ENCODE assay signal across 1 cellular context in the genomic region with DNA sequence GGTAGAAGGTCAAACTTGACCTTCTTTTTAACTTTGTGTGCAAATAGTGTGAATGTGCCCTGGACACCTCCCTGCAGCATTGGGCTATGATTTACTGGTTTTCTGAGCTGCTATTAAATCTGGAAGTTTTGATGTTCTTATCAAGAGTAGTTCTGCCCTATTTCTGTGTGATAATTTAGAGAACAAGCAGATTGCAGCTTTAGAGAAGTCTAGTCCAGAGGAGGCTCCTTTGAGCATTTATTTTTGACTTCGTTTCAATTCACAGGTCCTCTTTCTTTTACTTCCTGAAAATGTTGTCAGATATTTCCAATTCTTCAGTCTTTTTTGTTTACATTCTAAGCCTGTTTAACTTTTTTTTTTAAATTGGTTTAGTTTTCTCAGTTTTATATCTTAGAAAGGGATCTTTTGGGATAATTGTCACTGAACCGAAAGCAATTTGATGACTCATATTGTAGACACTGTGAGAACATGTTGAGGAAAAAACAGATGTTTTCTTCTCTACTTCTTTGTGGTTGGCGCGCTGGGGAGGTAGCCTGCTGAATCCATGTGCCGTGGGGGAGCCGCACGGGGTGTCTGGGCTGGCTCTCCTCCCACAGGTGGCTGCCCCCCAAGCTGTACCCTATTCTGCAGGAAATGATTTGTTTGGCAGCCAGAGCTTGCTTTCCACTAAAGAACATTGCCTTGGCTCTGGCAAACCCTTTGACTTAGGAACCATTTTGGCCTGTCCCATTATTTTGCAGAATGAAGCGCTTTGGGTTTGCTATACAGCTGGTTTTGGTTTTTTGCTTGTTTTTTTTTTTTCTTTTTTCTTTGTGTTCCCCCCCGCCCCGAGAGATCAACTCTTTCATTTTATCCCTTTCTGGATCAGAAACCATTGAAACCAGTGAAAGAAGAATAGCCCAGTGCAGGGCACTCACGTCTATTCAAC.
TF ChIP-seq lines count a peak whose summit lies in the region.

No MANE protein-coding gene starts in this region.

TF ChIP-seq in K562, 482 proteins besides CTCF, POLR2A, EP300 and RAD21 (continued from another document and continues in another):
- TF ChIP-seq, protein P1, sequence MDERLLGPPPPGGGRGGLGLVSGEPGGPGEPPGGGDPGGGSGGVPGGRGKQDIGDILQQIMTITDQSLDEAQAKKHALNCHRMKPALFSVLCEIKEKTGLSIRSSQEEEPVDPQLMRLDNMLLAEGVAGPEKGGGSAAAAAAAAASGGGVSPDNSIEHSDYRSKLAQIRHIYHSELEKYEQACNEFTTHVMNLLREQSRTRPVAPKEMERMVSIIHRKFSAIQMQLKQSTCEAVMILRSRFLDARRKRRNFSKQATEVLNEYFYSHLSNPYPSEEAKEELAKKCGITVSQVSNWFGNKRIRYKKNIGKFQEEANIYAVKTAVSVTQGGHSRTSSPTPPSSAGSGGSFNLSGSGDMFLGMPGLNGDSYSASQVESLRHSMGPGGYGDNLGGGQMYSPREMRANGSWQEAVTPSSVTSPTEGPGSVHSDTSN (CRISPR knock-in tag; IDR thresholded peaks at IDR 0.05; ENCODE audit: low read depth) = no peak
- TF ChIP-seq, protein P1 (tag; conservative IDR thresholded peaks at IDR 0.05; ENCODE audit: low read depth) = no peak
- TF ChIP-seq, protein P2, sequence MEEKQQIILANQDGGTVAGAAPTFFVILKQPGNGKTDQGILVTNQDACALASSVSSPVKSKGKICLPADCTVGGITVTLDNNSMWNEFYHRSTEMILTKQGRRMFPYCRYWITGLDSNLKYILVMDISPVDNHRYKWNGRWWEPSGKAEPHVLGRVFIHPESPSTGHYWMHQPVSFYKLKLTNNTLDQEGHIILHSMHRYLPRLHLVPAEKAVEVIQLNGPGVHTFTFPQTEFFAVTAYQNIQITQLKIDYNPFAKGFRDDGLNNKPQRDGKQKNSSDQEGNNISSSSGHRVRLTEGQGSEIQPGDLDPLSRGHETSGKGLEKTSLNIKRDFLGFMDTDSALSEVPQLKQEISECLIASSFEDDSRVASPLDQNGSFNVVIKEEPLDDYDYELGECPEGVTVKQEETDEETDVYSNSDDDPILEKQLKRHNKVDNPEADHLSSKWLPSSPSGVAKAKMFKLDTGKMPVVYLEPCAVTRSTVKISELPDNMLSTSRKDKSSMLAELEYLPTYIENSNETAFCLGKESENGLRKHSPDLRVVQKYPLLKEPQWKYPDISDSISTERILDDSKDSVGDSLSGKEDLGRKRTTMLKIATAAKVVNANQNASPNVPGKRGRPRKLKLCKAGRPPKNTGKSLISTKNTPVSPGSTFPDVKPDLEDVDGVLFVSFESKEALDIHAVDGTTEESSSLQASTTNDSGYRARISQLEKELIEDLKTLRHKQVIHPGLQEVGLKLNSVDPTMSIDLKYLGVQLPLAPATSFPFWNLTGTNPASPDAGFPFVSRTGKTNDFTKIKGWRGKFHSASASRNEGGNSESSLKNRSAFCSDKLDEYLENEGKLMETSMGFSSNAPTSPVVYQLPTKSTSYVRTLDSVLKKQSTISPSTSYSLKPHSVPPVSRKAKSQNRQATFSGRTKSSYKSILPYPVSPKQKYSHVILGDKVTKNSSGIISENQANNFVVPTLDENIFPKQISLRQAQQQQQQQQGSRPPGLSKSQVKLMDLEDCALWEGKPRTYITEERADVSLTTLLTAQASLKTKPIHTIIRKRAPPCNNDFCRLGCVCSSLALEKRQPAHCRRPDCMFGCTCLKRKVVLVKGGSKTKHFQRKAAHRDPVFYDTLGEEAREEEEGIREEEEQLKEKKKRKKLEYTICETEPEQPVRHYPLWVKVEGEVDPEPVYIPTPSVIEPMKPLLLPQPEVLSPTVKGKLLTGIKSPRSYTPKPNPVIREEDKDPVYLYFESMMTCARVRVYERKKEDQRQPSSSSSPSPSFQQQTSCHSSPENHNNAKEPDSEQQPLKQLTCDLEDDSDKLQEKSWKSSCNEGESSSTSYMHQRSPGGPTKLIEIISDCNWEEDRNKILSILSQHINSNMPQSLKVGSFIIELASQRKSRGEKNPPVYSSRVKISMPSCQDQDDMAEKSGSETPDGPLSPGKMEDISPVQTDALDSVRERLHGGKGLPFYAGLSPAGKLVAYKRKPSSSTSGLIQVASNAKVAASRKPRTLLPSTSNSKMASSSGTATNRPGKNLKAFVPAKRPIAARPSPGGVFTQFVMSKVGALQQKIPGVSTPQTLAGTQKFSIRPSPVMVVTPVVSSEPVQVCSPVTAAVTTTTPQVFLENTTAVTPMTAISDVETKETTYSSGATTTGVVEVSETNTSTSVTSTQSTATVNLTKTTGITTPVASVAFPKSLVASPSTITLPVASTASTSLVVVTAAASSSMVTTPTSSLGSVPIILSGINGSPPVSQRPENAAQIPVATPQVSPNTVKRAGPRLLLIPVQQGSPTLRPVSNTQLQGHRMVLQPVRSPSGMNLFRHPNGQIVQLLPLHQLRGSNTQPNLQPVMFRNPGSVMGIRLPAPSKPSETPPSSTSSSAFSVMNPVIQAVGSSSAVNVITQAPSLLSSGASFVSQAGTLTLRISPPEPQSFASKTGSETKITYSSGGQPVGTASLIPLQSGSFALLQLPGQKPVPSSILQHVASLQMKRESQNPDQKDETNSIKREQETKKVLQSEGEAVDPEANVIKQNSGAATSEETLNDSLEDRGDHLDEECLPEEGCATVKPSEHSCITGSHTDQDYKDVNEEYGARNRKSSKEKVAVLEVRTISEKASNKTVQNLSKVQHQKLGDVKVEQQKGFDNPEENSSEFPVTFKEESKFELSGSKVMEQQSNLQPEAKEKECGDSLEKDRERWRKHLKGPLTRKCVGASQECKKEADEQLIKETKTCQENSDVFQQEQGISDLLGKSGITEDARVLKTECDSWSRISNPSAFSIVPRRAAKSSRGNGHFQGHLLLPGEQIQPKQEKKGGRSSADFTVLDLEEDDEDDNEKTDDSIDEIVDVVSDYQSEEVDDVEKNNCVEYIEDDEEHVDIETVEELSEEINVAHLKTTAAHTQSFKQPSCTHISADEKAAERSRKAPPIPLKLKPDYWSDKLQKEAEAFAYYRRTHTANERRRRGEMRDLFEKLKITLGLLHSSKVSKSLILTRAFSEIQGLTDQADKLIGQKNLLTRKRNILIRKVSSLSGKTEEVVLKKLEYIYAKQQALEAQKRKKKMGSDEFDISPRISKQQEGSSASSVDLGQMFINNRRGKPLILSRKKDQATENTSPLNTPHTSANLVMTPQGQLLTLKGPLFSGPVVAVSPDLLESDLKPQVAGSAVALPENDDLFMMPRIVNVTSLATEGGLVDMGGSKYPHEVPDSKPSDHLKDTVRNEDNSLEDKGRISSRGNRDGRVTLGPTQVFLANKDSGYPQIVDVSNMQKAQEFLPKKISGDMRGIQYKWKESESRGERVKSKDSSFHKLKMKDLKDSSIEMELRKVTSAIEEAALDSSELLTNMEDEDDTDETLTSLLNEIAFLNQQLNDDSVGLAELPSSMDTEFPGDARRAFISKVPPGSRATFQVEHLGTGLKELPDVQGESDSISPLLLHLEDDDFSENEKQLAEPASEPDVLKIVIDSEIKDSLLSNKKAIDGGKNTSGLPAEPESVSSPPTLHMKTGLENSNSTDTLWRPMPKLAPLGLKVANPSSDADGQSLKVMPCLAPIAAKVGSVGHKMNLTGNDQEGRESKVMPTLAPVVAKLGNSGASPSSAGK (IDR thresholded peaks at IDR 0.05) = no peak
- no peak for TF ChIP-seq ZC3H11A (IDR thresholded peaks at IDR 0.05; ENCODE audit: low read depth, low read length)
- peak; percentile 58 for TF ChIP-seq L3MBTL2 (IDR thresholded peaks at IDR 0.05)
- TF ChIP-seq, protein P3, sequence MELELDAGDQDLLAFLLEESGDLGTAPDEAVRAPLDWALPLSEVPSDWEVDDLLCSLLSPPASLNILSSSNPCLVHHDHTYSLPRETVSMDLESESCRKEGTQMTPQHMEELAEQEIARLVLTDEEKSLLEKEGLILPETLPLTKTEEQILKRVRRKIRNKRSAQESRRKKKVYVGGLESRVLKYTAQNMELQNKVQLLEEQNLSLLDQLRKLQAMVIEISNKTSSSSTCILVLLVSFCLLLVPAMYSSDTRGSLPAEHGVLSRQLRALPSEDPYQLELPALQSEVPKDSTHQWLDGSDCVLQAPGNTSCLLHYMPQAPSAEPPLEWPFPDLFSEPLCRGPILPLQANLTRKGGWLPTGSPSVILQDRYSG (tag; conservative IDR thresholded peaks at IDR 0.05; ENCODE audit: low read depth) = no peak
- TF ChIP-seq HIVEP1 (CRISPR knock-in tag; IDR thresholded peaks at IDR 0.05) = no peak
- TF ChIP-seq FOS (IDR thresholded peaks at IDR 0.05; ENCODE audit: extremely low read depth, insufficient read length) = peak; percentile 58
- TF ChIP-seq SMARCA4 (IDR thresholded peaks at IDR 0.05) = peak; percentile 89
- peak; percentile 41 for TF ChIP-seq MEIS2 (IDR thresholded peaks at IDR 0.05; ENCODE audit: partially characterized antibody)
- TF ChIP-seq, protein P4, sequence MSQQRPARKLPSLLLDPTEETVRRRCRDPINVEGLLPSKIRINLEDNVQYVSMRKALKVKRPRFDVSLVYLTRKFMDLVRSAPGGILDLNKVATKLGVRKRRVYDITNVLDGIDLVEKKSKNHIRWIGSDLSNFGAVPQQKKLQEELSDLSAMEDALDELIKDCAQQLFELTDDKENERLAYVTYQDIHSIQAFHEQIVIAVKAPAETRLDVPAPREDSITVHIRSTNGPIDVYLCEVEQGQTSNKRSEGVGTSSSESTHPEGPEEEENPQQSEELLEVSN (IDR thresholded peaks at IDR 0.05; ENCODE audit: borderline replicate concordance in 1 of 2, extremely low read depth in 1 of 2, insufficient read depth in 1 of 2, insufficient read length in 1 of 2, low read depth in 1 of 2, low read length in 1 of 2, poor library complexity in 1 of 2, severe bottlenecking in 1 of 2) = peak in 1 of 2 experiments; percentile 43
- TF ChIP-seq RBM15 (IDR thresholded peaks at IDR 0.05; ENCODE audit: insufficient read depth, low read length) = no peak
- TF ChIP-seq, protein P5, sequence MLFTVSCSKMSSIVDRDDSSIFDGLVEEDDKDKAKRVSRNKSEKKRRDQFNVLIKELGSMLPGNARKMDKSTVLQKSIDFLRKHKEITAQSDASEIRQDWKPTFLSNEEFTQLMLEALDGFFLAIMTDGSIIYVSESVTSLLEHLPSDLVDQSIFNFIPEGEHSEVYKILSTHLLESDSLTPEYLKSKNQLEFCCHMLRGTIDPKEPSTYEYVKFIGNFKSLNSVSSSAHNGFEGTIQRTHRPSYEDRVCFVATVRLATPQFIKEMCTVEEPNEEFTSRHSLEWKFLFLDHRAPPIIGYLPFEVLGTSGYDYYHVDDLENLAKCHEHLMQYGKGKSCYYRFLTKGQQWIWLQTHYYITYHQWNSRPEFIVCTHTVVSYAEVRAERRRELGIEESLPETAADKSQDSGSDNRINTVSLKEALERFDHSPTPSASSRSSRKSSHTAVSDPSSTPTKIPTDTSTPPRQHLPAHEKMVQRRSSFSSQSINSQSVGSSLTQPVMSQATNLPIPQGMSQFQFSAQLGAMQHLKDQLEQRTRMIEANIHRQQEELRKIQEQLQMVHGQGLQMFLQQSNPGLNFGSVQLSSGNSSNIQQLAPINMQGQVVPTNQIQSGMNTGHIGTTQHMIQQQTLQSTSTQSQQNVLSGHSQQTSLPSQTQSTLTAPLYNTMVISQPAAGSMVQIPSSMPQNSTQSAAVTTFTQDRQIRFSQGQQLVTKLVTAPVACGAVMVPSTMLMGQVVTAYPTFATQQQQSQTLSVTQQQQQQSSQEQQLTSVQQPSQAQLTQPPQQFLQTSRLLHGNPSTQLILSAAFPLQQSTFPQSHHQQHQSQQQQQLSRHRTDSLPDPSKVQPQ (CRISPR knock-in tag; IDR thresholded peaks at IDR 0.05; ENCODE audit: borderline replicate concordance) = no peak
- TF ChIP-seq, protein P6, sequence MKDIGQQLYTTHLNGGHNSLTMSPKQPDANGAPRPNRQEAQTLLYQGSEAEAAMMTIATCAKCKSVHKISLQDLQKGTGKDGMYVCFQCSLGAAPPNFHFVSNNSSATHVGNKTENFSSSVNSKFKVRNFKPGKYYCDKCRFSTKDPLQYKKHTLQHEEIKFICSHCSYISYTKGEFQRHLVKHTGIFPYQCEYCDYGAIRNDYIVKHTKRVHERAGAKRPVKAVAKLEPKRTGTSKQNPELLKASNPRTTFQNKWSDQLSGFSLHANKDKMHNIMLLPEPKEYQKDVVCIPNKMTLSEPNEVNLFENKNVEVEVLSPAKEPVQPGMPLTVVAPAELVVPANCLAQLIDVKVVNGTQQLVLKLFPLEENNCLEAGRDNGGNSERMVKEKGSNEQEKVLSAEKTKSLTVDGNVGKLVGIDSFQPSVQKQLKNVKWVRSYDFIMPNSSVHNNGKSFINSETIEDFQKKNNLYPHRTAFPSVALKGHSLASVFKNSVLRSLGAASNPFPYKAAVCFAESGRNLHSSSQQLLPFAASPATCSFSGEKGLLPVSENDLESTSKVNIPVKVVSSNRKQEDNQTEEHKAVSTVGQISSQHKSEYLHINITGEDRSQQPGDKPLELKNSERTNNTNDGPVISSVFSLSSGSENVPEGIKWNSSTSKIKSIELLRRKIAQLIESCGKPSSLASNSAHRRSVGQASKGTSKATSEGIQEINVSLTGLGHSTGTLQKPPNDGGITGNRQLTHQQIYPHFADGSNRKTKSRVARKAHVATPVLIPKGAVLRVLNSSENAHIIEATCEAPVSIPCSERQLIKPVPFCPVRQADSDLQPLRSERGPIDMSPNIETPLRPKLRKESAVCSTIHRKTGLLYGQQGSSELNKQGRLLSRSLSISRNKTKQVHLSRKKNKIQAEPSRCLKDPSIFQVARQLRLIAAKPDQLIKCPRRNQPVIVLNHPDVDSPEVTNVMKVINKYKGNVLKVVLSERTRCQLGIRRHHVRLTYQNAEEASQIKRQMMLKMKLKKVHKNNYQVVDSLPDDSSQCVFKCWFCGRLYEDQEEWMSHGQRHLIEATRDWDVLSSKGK (CRISPR knock-in tag; IDR thresholded peaks at IDR 0.05) = no peak
- TF ChIP-seq, protein P7, sequence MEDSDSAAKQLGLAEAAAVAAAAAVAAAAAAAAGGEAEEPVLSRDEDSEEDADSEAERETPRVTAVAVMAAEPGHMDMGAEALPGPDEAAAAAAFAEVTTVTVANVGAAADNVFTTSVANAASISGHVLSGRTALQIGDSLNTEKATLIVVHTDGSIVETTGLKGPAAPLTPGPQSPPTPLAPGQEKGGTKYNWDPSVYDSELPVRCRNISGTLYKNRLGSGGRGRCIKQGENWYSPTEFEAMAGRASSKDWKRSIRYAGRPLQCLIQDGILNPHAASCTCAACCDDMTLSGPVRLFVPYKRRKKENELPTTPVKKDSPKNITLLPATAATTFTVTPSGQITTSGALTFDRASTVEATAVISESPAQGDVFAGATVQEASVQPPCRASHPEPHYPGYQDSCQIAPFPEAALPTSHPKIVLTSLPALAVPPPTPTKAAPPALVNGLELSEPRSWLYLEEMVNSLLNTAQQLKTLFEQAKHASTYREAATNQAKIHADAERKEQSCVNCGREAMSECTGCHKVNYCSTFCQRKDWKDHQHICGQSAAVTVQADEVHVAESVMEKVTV (CRISPR knock-in tag; IDR thresholded peaks at IDR 0.05) = no peak
- TF ChIP-seq SIRT6 (IDR thresholded peaks at IDR 0.05; ENCODE audit: low read depth, low read length) = no peak
